Comparison of ENCODE assay signal across 8 cellular contexts in the genomic region with DNA sequence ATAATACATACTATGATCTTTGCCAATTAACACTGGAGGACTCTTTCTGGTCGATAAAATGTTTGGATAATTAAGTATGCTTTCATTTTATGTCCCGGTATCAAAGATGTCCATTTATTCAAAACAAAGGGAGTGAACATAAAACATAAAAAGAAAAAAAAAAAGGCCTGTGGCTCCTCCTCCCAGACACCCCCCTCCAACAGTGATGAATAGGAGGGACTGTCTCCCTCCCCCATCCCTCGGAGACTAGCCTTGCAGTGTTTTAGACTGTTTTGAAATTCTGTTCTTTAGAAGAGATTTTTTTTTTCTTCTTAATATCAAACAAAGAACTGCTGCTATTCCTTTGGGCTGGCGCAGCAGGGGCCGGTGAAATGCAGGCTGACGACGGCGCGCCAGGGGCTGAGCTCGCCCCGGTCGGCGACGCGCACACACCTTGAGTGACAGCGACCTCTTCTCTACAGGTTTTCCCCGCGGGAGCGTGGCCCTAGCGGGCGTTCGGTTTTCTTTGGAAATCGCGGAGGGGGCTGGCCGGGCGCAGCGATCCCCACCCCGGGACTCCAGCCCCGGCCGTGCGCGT. TPM values are rescaled to one million over a fixed set of nuclear protein-coding genes. Genes with fewer than 3 reads are reported as not detected.
DNase-seq lines count a peak whose midpoint lies in the region; ATAC-seq and TF ChIP-seq lines count a peak whose summit lies in the region.

Gene LANCL2, plus strand, starts transcription at position 235 of the 577 bp plus-strand sequence. CDS start 689 bp downstream, outside the sequence.

- no peaks in the 10 kb centered on the region for H3K27me3 ChIP-seq in BE2C

- H3K36me3 ChIP-seq in BE2C, result no peaks in the 10 kb centered on the region

- peaks cover 4% of the 10 kb centered on the region for H3K36me3 Mint-ChIP-seq in activated naive CD8-positive, alpha-beta T cell treated with anti-CD3 and anti-CD28 coated beads, Interleukin-2, amount 10 ng/mL, durations not matched to agents 7 days and 5 days

- intact Hi-C loops in left ventricle myocardium superior (cut with micrococcal nuclease), result no loop called here

- peaks cover 22% of the 10 kb centered on the region for H3K4me1 Mint-ChIP-seq in activated naive CD8-positive, alpha-beta T cell treated with anti-CD3 and anti-CD28 coated beads, Interleukin-2, amount 10 ng/mL, durations not matched to agents 7 days and 5 days

- peak within 1 kb of the TSS; percentile 89 for H3K4me3 ChIP-seq in BE2C (ENCODE audit: low read depth, low read length)

- DNase-seq in BE2C, result no peak
- DNase-seq in NCI-H748 treated with DMSO at 0.1 percent for 48 hours (lab: John Stamatoyannopoulos, UW), result peak; percentile 8
- no peak for DNase-seq in activated naive CD8-positive, alpha-beta T cell treated with anti-CD3 and anti-CD28 coated beads, Interleukin-2, amount 10 ng/mL, durations not matched to agents 7 days and 5 days
- DNase-seq in left ventricle myocardium superior, result no peak
- DNase-seq in pulmonary artery endothelial cell (ENCODE audit: low read depth, low spot score), result no peak
- no peak for DNase-seq in NK-92 treated with Interleukin-12 subunit alpha and Interleukin-12 subunit beta, amount 100 ng/mL, for 24 hours (lab: John Stamatoyannopoulos, UW)

- peak within 1 kb of the TSS; percentile 98 for H3K27ac Mint-ChIP-seq in activated naive CD8-positive, alpha-beta T cell treated with anti-CD3 and anti-CD28 coated beads, Interleukin-2, amount 10 ng/mL, durations not matched to agents 7 days and 5 days

- H3K27me3 Mint-ChIP-seq in activated naive CD8-positive, alpha-beta T cell treated with anti-CD3 and anti-CD28 coated beads, Interleukin-2, amount 10 ng/mL, durations not matched to agents 7 days and 5 days, result no peaks in the 10 kb centered on the region

- ATAC-seq in GM19035 (IDR thresholded peaks at IDR 0.05; ENCODE audit: unreplicated experiment), result peak; percentile 42
- peak; percentile 36 for ATAC-seq in HG03175 (IDR thresholded peaks at IDR 0.05; ENCODE audit: unreplicated experiment)
- ATAC-seq in activated naive CD8-positive, alpha-beta T cell treated with anti-CD3 and anti-CD28 coated beads, Interleukin-2, amount 10 ng/mL, durations not matched to agents 7 days and 5 days (ENCODE audit: low read depth), result peak; percentile 23
- peak; percentile 47 for ATAC-seq in left ventricle myocardium superior

- no peaks in the 10 kb centered on the region for H3K9me3 Mint-ChIP-seq in activated naive CD8-positive, alpha-beta T cell treated with anti-CD3 and anti-CD28 coated beads, Interleukin-2, amount 10 ng/mL, durations not matched to agents 7 days and 5 days

- no peak for TF ChIP-seq CTCF in BE2C (IDR thresholded peaks at IDR 0.05; ENCODE audit: low read depth, low read length)

- POLR2A ChIA-PET in activated naive CD8-positive, alpha-beta T cell treated with anti-CD3 and anti-CD28 coated beads, Interleukin-2, amount 10 ng/mL, durations not matched to agents 7 days and 5 days (lab: Charles Lee), result interaction anchor here (0.7 to 2.6 kb wide), 9 partner anchors 17 to 741 kb away, joined by 3 to 14 read pairs (median 4); partner anchors contain the start of genes CHCHD2, SEC61G and VOPP1

- no peaks in the 10 kb centered on the region for H3K4me1 ChIP-seq in BE2C

- no peaks in the 10 kb centered on the region for H3K9me3 ChIP-seq in BE2C

- H3K4me3 Mint-ChIP-seq in activated naive CD8-positive, alpha-beta T cell treated with anti-CD3 and anti-CD28 coated beads, Interleukin-2, amount 10 ng/mL, durations not matched to agents 7 days and 5 days, result peak within 1 kb of the TSS; percentile 93

RNA-seq across cellular contexts. Expression of gene LANCL2, which starts in this region (rescaled TPM):
- polyA plus RNA-seq in BE2C (2012; ENCODE audit: insufficient read depth, insufficient read length, low read depth), result 15.4 TPM
- 1 to 10 TPM; 6.6 to 7.4 TPM for total RNA-seq in activated naive CD8-positive, alpha-beta T cell treated with anti-CD3 and anti-CD28 coated beads, Interleukin-2, amount 10 ng/mL, durations not matched to agents 7 days and 5 days
- total RNA-seq in left ventricle myocardium superior, result 8.4 TPM
- total RNA-seq in pulmonary artery endothelial cell, result 16.9 and 17.7 TPM in 2 replicates
